Comparison of ENCODE assay signal across 1 cellular context in the genomic region with DNA sequence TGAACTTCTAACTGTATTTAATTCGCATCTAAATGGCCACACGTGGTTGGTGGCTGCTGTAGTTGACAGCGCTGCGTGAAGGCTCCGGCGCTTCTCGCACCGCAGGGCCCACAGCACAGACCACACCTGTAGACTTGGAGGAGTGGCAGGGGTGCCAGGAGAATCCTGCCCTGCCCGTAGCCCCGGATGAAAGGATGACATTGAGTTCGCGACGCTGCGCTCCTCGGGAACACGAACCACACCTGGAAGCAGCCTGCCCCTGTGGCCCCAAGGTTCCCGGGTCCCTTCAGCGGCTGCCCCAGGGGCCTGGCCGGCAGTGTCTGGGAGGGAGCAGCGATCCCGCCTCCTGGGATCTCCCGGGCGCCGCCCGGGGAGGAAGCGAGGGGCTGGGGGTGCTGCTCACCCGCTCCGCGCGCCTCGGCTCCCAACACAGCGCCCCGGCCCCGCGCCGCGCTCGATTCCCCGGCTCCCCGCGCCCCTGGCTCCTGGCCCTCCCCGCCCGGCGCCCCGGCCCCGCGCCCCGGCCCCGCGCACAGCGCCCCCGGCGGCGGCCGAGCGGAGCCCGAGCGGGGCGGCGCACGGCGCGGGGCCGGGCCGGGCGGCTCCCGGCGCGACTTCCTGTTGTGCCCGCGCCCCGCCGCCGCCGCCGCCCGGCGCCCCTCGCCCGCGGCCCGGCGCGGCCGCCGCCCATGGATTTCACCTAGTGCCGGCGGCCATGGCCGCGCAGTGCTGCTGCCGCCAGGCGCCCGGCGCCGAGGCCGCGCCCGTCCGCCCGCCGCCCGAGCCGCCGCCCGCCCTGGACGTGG.
TF ChIP-seq lines count a peak whose summit lies in the region.

A gene with protein sequence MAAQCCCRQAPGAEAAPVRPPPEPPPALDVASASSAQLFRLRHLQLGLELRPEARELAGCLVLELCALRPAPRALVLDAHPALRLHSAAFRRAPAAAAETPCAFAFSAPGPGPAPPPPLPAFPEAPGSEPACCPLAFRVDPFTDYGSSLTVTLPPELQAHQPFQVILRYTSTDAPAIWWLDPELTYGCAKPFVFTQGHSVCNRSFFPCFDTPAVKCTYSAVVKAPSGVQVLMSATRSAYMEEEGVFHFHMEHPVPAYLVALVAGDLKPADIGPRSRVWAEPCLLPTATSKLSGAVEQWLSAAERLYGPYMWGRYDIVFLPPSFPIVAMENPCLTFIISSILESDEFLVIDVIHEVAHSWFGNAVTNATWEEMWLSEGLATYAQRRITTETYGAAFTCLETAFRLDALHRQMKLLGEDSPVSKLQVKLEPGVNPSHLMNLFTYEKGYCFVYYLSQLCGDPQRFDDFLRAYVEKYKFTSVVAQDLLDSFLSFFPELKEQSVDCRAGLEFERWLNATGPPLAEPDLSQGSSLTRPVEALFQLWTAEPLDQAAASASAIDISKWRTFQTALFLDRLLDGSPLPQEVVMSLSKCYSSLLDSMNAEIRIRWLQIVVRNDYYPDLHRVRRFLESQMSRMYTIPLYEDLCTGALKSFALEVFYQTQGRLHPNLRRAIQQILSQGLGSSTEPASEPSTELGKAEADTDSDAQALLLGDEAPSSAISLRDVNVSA (plus strand): TSS at position 613 of the 806 bp plus-strand sequence. CDS start 103 bp downstream, at position 716.

TF ChIP-seq in K562, 482 proteins besides CTCF, POLR2A, EP300 and RAD21 (continued from another document):
- TF ChIP-seq, protein P1, sequence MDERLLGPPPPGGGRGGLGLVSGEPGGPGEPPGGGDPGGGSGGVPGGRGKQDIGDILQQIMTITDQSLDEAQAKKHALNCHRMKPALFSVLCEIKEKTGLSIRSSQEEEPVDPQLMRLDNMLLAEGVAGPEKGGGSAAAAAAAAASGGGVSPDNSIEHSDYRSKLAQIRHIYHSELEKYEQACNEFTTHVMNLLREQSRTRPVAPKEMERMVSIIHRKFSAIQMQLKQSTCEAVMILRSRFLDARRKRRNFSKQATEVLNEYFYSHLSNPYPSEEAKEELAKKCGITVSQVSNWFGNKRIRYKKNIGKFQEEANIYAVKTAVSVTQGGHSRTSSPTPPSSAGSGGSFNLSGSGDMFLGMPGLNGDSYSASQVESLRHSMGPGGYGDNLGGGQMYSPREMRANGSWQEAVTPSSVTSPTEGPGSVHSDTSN (CRISPR knock-in tag; IDR thresholded peaks at IDR 0.05; ENCODE audit: low read depth): no peak
- TF ChIP-seq, protein P1 (tag; conservative IDR thresholded peaks at IDR 0.05; ENCODE audit: low read depth): no peak
- no peak for TF ChIP-seq HOXB6 (CRISPR knock-in tag; IDR thresholded peaks at IDR 0.05; ENCODE audit: borderline replicate concordance)
- no peak for TF ChIP-seq POLR2B (IDR thresholded peaks at IDR 0.05; ENCODE audit: low read depth, partially characterized antibody)
- TF ChIP-seq, protein P2, sequence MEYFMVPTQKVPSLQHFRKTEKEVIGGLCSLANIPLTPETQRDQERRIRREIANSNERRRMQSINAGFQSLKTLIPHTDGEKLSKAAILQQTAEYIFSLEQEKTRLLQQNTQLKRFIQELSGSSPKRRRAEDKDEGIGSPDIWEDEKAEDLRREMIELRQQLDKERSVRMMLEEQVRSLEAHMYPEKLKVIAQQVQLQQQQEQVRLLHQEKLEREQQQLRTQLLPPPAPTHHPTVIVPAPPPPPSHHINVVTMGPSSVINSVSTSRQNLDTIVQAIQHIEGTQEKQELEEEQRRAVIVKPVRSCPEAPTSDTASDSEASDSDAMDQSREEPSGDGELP (CRISPR knock-in tag; IDR thresholded peaks at IDR 0.05; ENCODE audit: borderline replicate concordance): peak; percentile 31; the same call in 1 of the 2 replicates
- TF ChIP-seq PHF20 (IDR thresholded peaks at IDR 0.05; ENCODE audit: partially characterized antibody): no peak
- TF ChIP-seq THAP12 (CRISPR knock-in tag; IDR thresholded peaks at IDR 0.05): no peak
- 0 out of 2 replicates have a peak, but pooled peaks have one; percentile 19 for TF ChIP-seq USF1 (CRISPR knock-in tag; IDR thresholded peaks at IDR 0.05)
